In the genomic region with DNA sequence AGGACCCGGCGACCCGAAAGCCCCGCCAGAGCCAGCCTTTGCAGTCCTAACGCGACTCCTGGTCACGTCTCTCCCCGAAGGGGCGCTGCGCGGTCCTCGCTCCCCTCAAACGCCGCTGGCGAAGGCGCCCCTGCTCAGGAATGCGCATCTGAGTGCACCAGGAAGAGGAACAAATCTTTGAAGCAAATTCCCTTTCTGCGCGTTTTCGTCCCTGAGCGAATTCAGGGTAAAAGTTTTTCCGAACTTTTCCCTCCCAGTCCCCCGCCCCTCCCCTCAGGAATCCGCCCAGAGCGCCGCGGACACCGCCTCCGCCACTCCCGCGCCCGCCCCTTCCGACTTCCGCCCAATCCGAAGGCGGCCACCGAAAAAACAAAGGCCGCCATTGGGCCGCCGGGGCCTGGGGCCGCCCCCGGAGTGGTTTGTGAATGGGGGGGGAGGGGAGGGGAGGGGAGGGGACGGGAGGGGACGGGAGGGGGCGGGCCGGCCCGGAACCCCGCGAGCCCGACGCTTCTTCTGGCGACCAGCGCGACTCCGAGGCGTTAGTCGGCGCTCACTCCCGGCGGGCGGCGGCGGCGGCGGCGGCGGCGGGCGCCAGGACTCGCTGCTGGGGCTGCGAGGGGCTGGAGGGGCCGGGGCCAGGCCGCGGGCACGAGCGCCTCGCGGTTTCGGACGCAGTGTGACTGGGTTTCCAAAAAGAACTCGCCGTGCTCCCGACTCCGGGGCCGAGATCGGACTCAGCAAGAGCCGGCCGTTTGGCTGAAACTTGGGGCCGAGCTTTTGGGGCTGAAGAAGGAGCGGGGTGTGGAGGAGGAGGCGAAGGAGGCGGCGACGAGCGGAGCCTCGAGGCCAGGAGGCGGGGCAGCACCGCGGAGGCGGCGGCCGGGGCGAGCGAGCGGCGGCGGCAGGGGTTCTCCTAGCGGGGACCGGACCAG, we compare ENCODE assay signal across 8 cellular contexts. TPM values are rescaled to one million over a fixed set of nuclear protein-coding genes. Genes with fewer than 3 reads are reported as not detected.
DNase-seq lines count a peak whose midpoint lies in the region; ATAC-seq and TF ChIP-seq lines count a peak whose summit lies in the region.

A gene (plus strand): TSS at position 539 of the 932 bp plus-strand sequence. CDS start 793 bp downstream, outside the sequence.

- H3F3A ChIP-seq in MM.1S (ENCODE audit: insufficient read depth, low read length), result 0 out of 2 replicates have a peak, but pooled peaks cover 2% of the 10 kb centered on the region

- no peaks in the 10 kb centered on the region; the same call in 1 of the 2 replicates for H3K27me3 ChIP-seq in GM06990 (replicated peaks; ENCODE audit: control insufficient read depth, insufficient read depth, low read length)
- H3K27me3 ChIP-seq in HAP-1 (ENCODE audit: low read depth), result no peaks in the 10 kb centered on the region
- no peaks in the 10 kb centered on the region for H3K27me3 ChIP-seq in MM.1S (replicated peaks; ENCODE audit: insufficient read depth, low read length)
- no peaks in the 10 kb centered on the region for H3K27me3 ChIP-seq in psoas muscle (ENCODE audit: insufficient read depth in 3 of 3, low read length in 2 of 3)

- ATAC-seq in left ventricle myocardium superior (peak; percentile 89), psoas muscle (peak; percentile 84 to 88 (median 86))

- peak; percentile 34 for TF ChIP-seq CTCF in GM06990 (IDR thresholded peaks at IDR 0.05; ENCODE audit: insufficient read depth, low read length, poor library complexity, severe bottlenecking)
- peak; percentile 40 for TF ChIP-seq CTCF in MM.1S (IDR thresholded peaks at IDR 0.05; ENCODE audit: low read length)
- TF ChIP-seq CTCF in psoas muscle (IDR thresholded peaks at IDR 0.05), result no peak

- peaks cover 4% of the 10 kb centered on the region; the same call in 1 of the 2 replicates for H3K79me2 ChIP-seq in MM.1S (ENCODE audit: low read length)

- H3K9me3 ChIP-seq in HAP-1, result no peaks in the 10 kb centered on the region
- H3K9me3 ChIP-seq in MM.1S (replicated peaks; ENCODE audit: insufficient read depth, low read length), result no peaks in the 10 kb centered on the region
- H3K9me3 ChIP-seq in psoas muscle, result no peaks in the 10 kb centered on the region

- no peaks in the 10 kb centered on the region for H4K20me1 ChIP-seq in MM.1S (ENCODE audit: insufficient read depth, low read length)

- in situ Hi-C loops in HAP-1 (cut with MboI; ENCODE audit: low sequenced_read_pairs), result no loop called here

- peaks cover 16% of the 10 kb centered on the region for H3K4me1 Mint-ChIP-seq in T-helper 1 cell treated with Interleukin-12 subunit alpha and Interleukin-12 subunit beta and Interleukin-4 antibody, amounts not matched to agents 30 μg/mL and 1 μg/mL, for 36 hours (ENCODE audit: low read depth)

- H3K4me3 ChIP-seq in GM06990 (replicated peaks; ENCODE audit: low read depth, low read length) (peak within 1 kb of the TSS; percentile 76), HAP-1 (peak within 1 kb of the TSS; percentile 61), MM.1S (ENCODE audit: low read length) (peak within 1 kb of the TSS; percentile 81), psoas muscle (peak within 1 kb of the TSS; percentile 87), urinary bladder (ENCODE audit: low read depth, low read length) (peak within 1 kb of the TSS; percentile 81)

- intact Hi-C loops in left ventricle myocardium superior (cut with micrococcal nuclease), result no loop called here
- intact Hi-C loops in psoas muscle (cut with DNase I), result loop anchor here in 1 of 2 donors (10.0 kb wide), 1 partner anchor 149 kb away; no protein-coding TSS in a partner anchor

- no peaks in the 10 kb centered on the region for H3K9me2 ChIP-seq in MM.1S (replicated peaks; ENCODE audit: insufficient read depth, low read length)

- no peaks in the 10 kb centered on the region for H3K9me3 Mint-ChIP-seq in T-helper 1 cell treated with Interleukin-12 subunit alpha and Interleukin-12 subunit beta and Interleukin-4 antibody, amounts not matched to agents 30 μg/mL and 1 μg/mL, for 36 hours

- H3K4me1 ChIP-seq in HAP-1 (peaks cover 45% of the 10 kb centered on the region), MM.1S (ENCODE audit: low read length) (peaks cover 3% of the 10 kb centered on the region; the same call in 1 of the 2 replicates), psoas muscle (peaks cover 24% of the 10 kb centered on the region), urinary bladder (ENCODE audit: insufficient read depth) (no peaks in the 10 kb centered on the region)

- H3K27me3 Mint-ChIP-seq in T-helper 1 cell treated with Interleukin-12 subunit alpha and Interleukin-12 subunit beta and Interleukin-4 antibody, amounts not matched to agents 30 μg/mL and 1 μg/mL, for 36 hours (ENCODE audit: low read depth), result peaks cover 44% of the 10 kb centered on the region

- H3K27ac ChIP-seq in MM.1S (ENCODE audit: low read length), result peak within 1 kb of the TSS; percentile 54
- peak within 1 kb of the TSS; percentile 69 for H3K27ac ChIP-seq in angular gyrus (ENCODE audit: low read depth, low read length)
- peak within 1 kb of the TSS; percentile 96 for H3K27ac ChIP-seq in psoas muscle
- H3K27ac ChIP-seq in urinary bladder (ENCODE audit: low read depth), result peak within 1 kb of the TSS; percentile 95

- H3K4me2 ChIP-seq in MM.1S (ENCODE audit: low read depth, low read length), result peak within 1 kb of the TSS; percentile 98

- peak within 1 kb of the TSS; percentile 79 for H2AFZ ChIP-seq in MM.1S (ENCODE audit: low read length)

- peak within 1 kb of the TSS; percentile 36 for H3K27ac Mint-ChIP-seq in T-helper 1 cell treated with Interleukin-12 subunit alpha and Interleukin-12 subunit beta and Interleukin-4 antibody, amounts not matched to agents 30 μg/mL and 1 μg/mL, for 36 hours

- H3K36me3 ChIP-seq in GM06990 (ENCODE audit: control insufficient read depth, insufficient read depth, low read length), result no peaks in the 10 kb centered on the region
- peaks cover 6% of the 10 kb centered on the region for H3K36me3 ChIP-seq in HAP-1 (replicated peaks)
- no peaks in the 10 kb centered on the region for H3K36me3 ChIP-seq in MM.1S (replicated peaks; ENCODE audit: insufficient read depth, low read length)
- no peaks in the 10 kb centered on the region for H3K36me3 ChIP-seq in psoas muscle (ENCODE audit: insufficient read depth in 1 of 2, low read depth in 1 of 2)
- H3K36me3 ChIP-seq in urinary bladder (ENCODE audit: insufficient read depth), result no peaks in the 10 kb centered on the region

- peak within 1 kb of the TSS; percentile 43; the same call in 1 of the 2 replicates for H3K9ac ChIP-seq in MM.1S (ENCODE audit: low read length)

- H3K4me3 Mint-ChIP-seq in T-helper 1 cell treated with Interleukin-12 subunit alpha and Interleukin-12 subunit beta and Interleukin-4 antibody, amounts not matched to agents 30 μg/mL and 1 μg/mL, for 36 hours, result peak within 1 kb of the TSS; percentile 91

- 0 to 1% (median 1%) methylated on average over 64 to 109 of the region's 109 CpGs for WGBS in psoas muscle, 3 donors
- WGBS in urinary bladder, result under 1% methylated on average over 107 of the region's 109 CpGs

- DNase-seq in GM06990 (ENCODE audit: extremely low read depth, insufficient read length) (peak; percentile 87), HAP-1 (ENCODE audit: low spot score in 2 of 2) (peak; percentile 87 to 97), MM.1S (peak; percentile 91), left ventricle myocardium superior (peak; percentile 96), psoas muscle (peak; percentile 95 to 97)

- H3K36me3 Mint-ChIP-seq in T-helper 1 cell treated with Interleukin-12 subunit alpha and Interleukin-12 subunit beta and Interleukin-4 antibody, amounts not matched to agents 30 μg/mL and 1 μg/mL, for 36 hours (ENCODE audit: low read depth), result no peaks in the 10 kb centered on the region

RNA-seq across cellular contexts. Expression of the gene that starts here (rescaled TPM):
- total RNA-seq in left ventricle myocardium superior, result 24.6 TPM
- total RNA-seq in psoas muscle, result 10 to 100 TPM in 2 of 4 donors, 1 to 10 TPM in 2; 4.1 to 32.1 (median 9.9) TPM
- polyA plus RNA-seq in psoas muscle, result 10 to 100 TPM in 1 of 3 donors, 1 to 10 TPM in 2; 1.8 to 14.4 (median 3.7) TPM
- 69.5 TPM for total RNA-seq in urinary bladder
- 92.2 TPM for polyA plus RNA-seq in urinary bladder

Comparison
In these comparisons a context has a peak if more than half of its experiments do, and no peak if none do; other contexts are left out.
1. Peak in every context shown above with its lines: DNase-seq, ATAC-seq, H3K4me3 ChIP-seq and H3K27ac ChIP-seq.